ENCODE assay signal across 8 cellular contexts in the genomic region with DNA sequence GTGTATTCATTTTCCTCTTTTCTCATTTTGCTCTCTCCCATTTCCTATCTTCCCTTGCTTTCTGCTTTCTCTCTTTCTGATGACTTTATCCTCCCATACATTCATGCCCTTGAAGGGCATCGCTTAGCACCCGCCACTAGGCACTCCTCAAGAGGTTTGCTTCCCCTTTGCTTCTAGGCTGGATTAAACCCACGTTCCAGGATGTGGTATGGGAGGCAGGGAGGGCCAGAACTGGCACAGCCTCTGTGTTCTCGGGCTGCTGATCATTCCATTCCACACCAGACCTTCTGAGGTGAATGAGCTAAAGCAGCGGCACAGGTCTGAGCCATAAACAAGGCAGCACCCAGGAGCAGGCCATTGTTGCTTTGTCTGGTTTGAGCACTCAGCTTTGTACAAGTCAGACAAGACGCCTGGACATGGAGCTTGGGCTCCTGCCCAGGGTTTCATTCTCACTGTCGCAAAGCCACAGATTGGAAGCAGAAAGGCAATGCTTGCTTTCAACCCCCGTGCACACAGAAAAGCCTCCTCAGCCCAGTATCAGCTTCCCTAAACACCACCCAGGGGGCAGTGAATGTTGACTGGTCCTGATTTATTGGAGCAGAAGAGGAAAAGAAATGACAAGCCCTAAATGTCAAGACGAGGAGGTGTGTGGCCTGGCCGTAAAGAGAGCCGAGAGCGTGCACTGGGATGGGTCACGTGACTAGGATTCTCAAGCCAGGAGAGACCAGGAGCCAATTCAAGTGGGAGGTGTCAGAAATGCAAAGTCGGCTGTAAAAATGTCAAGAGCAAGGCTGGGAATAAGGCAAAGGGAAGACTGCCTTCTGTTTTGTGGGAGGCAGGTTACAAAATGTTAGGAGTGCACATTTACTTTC.
DNase-seq lines count a peak whose midpoint lies in the region; ATAC-seq and TF ChIP-seq lines count a peak whose summit lies in the region.

No MANE protein-coding gene starts in this region.

- TF ChIP-seq EP300 in gastroesophageal sphincter (IDR thresholded peaks at IDR 0.05) = no peak

- H3K27ac ChIP-seq in gastroesophageal sphincter = peak overlapping the region; percentile 39 to 81 (median 77)
- no peak overlapping the region for H3K27ac ChIP-seq in osteoblast (ENCODE audit: low read depth, low read length)
- H3K27ac ChIP-seq in RWPE1 = no peak overlapping the region
- no peak overlapping the region for H3K27ac ChIP-seq in PC-3 (ENCODE audit: low read length)

- BruUV-seq in PC-3 (replicated peaks; lab: Mats Ljungman, UMichigan) = no TSS peak

- peaks cover 10 to 76% (median 25%) of the 10 kb centered on the region in 3 donors for H3K4me1 ChIP-seq in gastroesophageal sphincter
- peaks cover 28% of the 10 kb centered on the region for H3K4me1 ChIP-seq in osteoblast (ENCODE audit: insufficient read depth, low read length)
- peaks cover 25% of the 10 kb centered on the region for H3K4me1 ChIP-seq in PC-3 (ENCODE audit: insufficient read depth, low read length)

- H3K4me3 ChIP-seq in gastroesophageal sphincter (peak overlapping the region in 1 of 2 donors; percentile 39), osteoblast (ENCODE audit: insufficient read depth, low read length) (peak overlapping the region; percentile 58), PC-3 (ENCODE audit: low read length) (no peak overlapping the region)

- no peaks in the 10 kb centered on the region for H4K20me1 ChIP-seq in osteoblast (ENCODE audit: insufficient read depth, low read length)
- no peaks in the 10 kb centered on the region for H4K20me1 ChIP-seq in PC-3 (ENCODE audit: low read length)

- no peak for TF ChIP-seq POLR2A in gastroesophageal sphincter (IDR thresholded peaks at IDR 0.05)

- no peaks in the 10 kb centered on the region for H3K9me3 ChIP-seq in gastroesophageal sphincter
- no peaks in the 10 kb centered on the region for H3K9me3 ChIP-seq in osteoblast (ENCODE audit: low read depth, low read length)
- no peaks in the 10 kb centered on the region for H3K9me3 ChIP-seq in PC-3 (ENCODE audit: low read length)

- peaks cover 6% of the 10 kb centered on the region for H3K9me3 Mint-ChIP-seq in glutamatergic neuron (ENCODE audit: unreplicated experiment)

- TF ChIP-seq CTCF in gastroesophageal sphincter (IDR thresholded peaks at IDR 0.05) = no peak
- no peak for TF ChIP-seq CTCF in osteoblast (IDR thresholded peaks at IDR 0.05; ENCODE audit: extremely low read depth, low read depth, low read length)
- no peak for TF ChIP-seq CTCF in RWPE1 (conservative IDR thresholded peaks at IDR 0.05; ENCODE audit: low read depth)
- no peak for TF ChIP-seq CTCF in PC-3 (conservative IDR thresholded peaks at IDR 0.05; ENCODE audit: low read depth, low read length)
- TF ChIP-seq CTCF in glutamatergic neuron (IDR thresholded peaks at IDR 0.05; ENCODE audit: partially characterized antibody, unreplicated experiment) = no peak

- WGBS in gastroesophageal sphincter (ENCODE audit: low coverage in 1 of 2), 2 donors = 13 to 31% methylated on average over 1 to 9 of the region's 14 CpGs

- H2AFZ ChIP-seq in osteoblast (ENCODE audit: low read length) (peak overlapping the region; percentile 93), PC-3 (ENCODE audit: low read length) (no peak overlapping the region)

- H3K4me2 ChIP-seq in osteoblast (ENCODE audit: insufficient read depth, low read length) (peak overlapping the region; percentile 71), PC-3 (ENCODE audit: low read length) (no peak overlapping the region)

- intact Hi-C loops in PC-3 (cut with micrococcal nuclease) = no loop called here

- H3K4me3 Mint-ChIP-seq in glutamatergic neuron (ENCODE audit: unreplicated experiment) = no peak overlapping the region

- H3K36me3 ChIP-seq in gastroesophageal sphincter (no peaks in the 10 kb centered on the region), osteoblast (ENCODE audit: insufficient read depth, low read length) (no peaks in the 10 kb centered on the region), PC-3 (ENCODE audit: low read depth, low read length) (no peaks in the 10 kb centered on the region)

- POLR2A ChIA-PET in RWPE1 (lab: Yijun Ruan, JAX; ENCODE audit: low non-redundant PET) (no interaction called here), PC-3 (lab: Charles Lee; ENCODE audit: unreplicated experiment) (no interaction called here)

- DNase-seq in AG08396 (ENCODE audit: low spot score) (peak; percentile 59), SHP77 (lab: John Stamatoyannopoulos, UW) (peak; percentile 27 to 65), osteoblast (ENCODE audit: insufficient read length, low spot score, missing footprints) (peak; percentile 72), RWPE1 (ENCODE audit: low spot score) (no peak), PC-3 (no peak), glutamatergic neuron (no peak)
- no peak for DNase-seq in stimulated activated naive CD4-positive, alpha-beta T cell (lab: John Stamatoyannopoulos, UW)

- H3F3A ChIP-seq in PC-3 (ENCODE audit: low read length, unreplicated experiment) = peaks cover 6% of the 10 kb centered on the region

- no peaks in the 10 kb centered on the region for H3K36me3 Mint-ChIP-seq in glutamatergic neuron (ENCODE audit: unreplicated experiment)

- ATAC-seq in gastroesophageal sphincter (peak; percentile 72), PC-3 (no peak)

- H3K4me1 Mint-ChIP-seq in glutamatergic neuron (ENCODE audit: low read depth, unreplicated experiment) = peaks cover 26% of the 10 kb centered on the region

- peaks cover 4% of the 10 kb centered on the region for H3K27me3 Mint-ChIP-seq in glutamatergic neuron (ENCODE audit: unreplicated experiment)

- no peaks in the 10 kb centered on the region for H3K9me2 ChIP-seq in PC-3 (replicated peaks; ENCODE audit: low read length)

- no peak overlapping the region for H3K9ac ChIP-seq in PC-3 (ENCODE audit: low read length)

- H3K27ac Mint-ChIP-seq in glutamatergic neuron (ENCODE audit: unreplicated experiment) = no peak overlapping the region

- no peaks in the 10 kb centered on the region for H3K79me2 ChIP-seq in osteoblast (ENCODE audit: insufficient read depth, low read length)
- no peaks in the 10 kb centered on the region for H3K79me2 ChIP-seq in PC-3 (ENCODE audit: low read length)

- H3K27me3 ChIP-seq in gastroesophageal sphincter (no peaks in the 10 kb centered on the region), osteoblast (ENCODE audit: insufficient read depth, low read length) (no peaks in the 10 kb centered on the region), PC-3 (ENCODE audit: low read length) (no peaks in the 10 kb centered on the region)

- CTCF ChIA-PET in RWPE1 (lab: Yijun Ruan, JAX) (no interaction called here), PC-3 (lab: Charles Lee) (no interaction called here)

Comparison
In these comparisons a context has a peak if more than half of its experiments do, and no peak if none do; other contexts are left out.
1. DNase-seq: peak in AG08396 (single experiment), SHP77 (2 of 2) and osteoblast (single experiment); none in RWPE1 (single experiment), PC-3 (single experiment), stimulated activated naive CD4-positive, alpha-beta T cell (0 of 6) and glutamatergic neuron (single experiment).
2. H3K27ac ChIP-seq: peak in gastroesophageal sphincter (4 of 4); none in osteoblast (single experiment), RWPE1 (single experiment) and PC-3 (single experiment).